In genomic region chr6:2934057-2934456, GRCh38 we compare ENCODE assay signal across 22 cellular contexts. TPM values are rescaled to one million over a fixed set of nuclear protein-coding genes. Genes with fewer than 3 reads are reported as not detected.
DNase-seq lines count a peak whose midpoint lies in the region; ATAC-seq, FAIRE-seq and TF ChIP-seq lines count a peak whose summit lies in the region.
"Had no signal": no experiment of that assay in that cellular context is flagged by ENCODE, and none has a peak within 500 bp of the region (broad histone marks: within the 10 kb centered on the region; RNA-seq: fewer than 3 reads in every experiment).

No MANE protein-coding gene starts in this region.

- in situ Hi-C loops in HepG2 (cut with HindIII; ENCODE audit: extremely low pct_ligation_motif_present, low pct_unique_long_range_greater_than_20kb), result no loop called here

- H3K9ac ChIP-seq in HepG2 (ENCODE audit: insufficient read depth, low read depth, low read length) (no peak overlapping the region), SK-N-MC (ENCODE audit: insufficient read length) (peak overlapping the region; percentile 2)
- H3K9ac ChIP-seq: BLaER1 had no signal

- H3K79me2 ChIP-seq in HepG2 (ENCODE audit: insufficient read depth, low read length), result no peaks in the 10 kb centered on the region

- POLR2A ChIA-PET in HepG2 (lab: Yijun Ruan, JAX), result interaction anchor here (1.1 kb wide), 1 partner anchor 18 kb away, joined by 3 read pairs; no protein-coding TSS in a partner anchor

- H3K4me1 Mint-ChIP-seq in nephron progenitor cell, result no peaks in the 10 kb centered on the region

- CTCF ChIA-PET in HepG2 (lab: Yijun Ruan, JAX; ENCODE audit: low intra/inter-chr PET ratio, low total read pairs), result interaction anchor here (2.9 kb wide), 1 partner anchor 88 kb away, joined by 42 read pairs; no protein-coding TSS in a partner anchor

- intact Hi-C loops in HepG2 (cut with micrococcal nuclease; ENCODE audit: unreplicated experiment), result no loop called here
- intact Hi-C loops in right lobe of liver (cut with DNase I), result no loop called here

- ATAC-seq in HepG2 (no peak), right lobe of liver (no peak)
- ATAC-seq: CD8-positive, alpha-beta T cell; GM12878 had no signal

- no peak overlapping the region for H3K27ac ChIP-seq in HepG2 (ENCODE audit: extremely low read length, insufficient read depth, low read length)
- no peak overlapping the region for H3K27ac ChIP-seq in right lobe of liver
- 0 out of 2 replicates have a peak overlapping the region, but pooled peaks have one; percentile 12 for H3K27ac ChIP-seq in SK-N-MC
- H3K27ac ChIP-seq: 22Rv1, BLaER1, C4-2B had no signal

- H4K20me1 ChIP-seq in HepG2 (ENCODE audit: insufficient read depth, low read length), result no peaks in the 10 kb centered on the region
- H4K20me1 ChIP-seq: BLaER1 had no signal

- H3K36me3 Mint-ChIP-seq in nephron progenitor cell (ENCODE audit: low read depth), result no peaks in the 10 kb centered on the region
- H3K36me3 Mint-ChIP-seq: CD4-positive, CD25-positive, alpha-beta regulatory T cell; CD8-positive, alpha-beta T cell had no signal

- 88% methylated on average over 1 of the region's 1 CpG for WGBS in HepG2 (ENCODE audit: low lambda C conversion rate)
- 100% methylated on average over 1 of the region's 1 CpG for WGBS in right lobe of liver (ENCODE audit: insufficient coverage, low coverage, low lambda C conversion rate, missing lambda C conversion rate)

- H3K4me1 ChIP-seq in HepG2 (ENCODE audit: insufficient read depth, low read length), result peaks cover 18% of the 10 kb centered on the region
- H3K4me1 ChIP-seq in right lobe of liver, result peaks cover 0 to 8% (median 0%) of the 10 kb centered on the region in 4 donors

- H3K27me3 ChIP-seq in HepG2 (ENCODE audit: control insufficient read depth in 1 of 2, insufficient read depth in 2 of 2, low read length in 2 of 2) (peaks cover 0 to 7% of the 10 kb centered on the region in 2 experiments; a peak in 2 of 5 replicates), right lobe of liver (no peaks in the 10 kb centered on the region)
- H3K27me3 ChIP-seq: BLaER1 had no signal

- H3K4me2 ChIP-seq in HepG2 (ENCODE audit: low read depth, low read length), result no peak overlapping the region
- H3K4me2 ChIP-seq: BLaER1 had no signal

- DNase-seq in HepG2 (ENCODE audit: low spot score) (no peak), right lobe of liver (no peak), SK-N-MC (ENCODE audit: low read depth, low spot score) (no peak), fibroblast of peridontal ligament (ENCODE audit: extremely low read depth) (peak; percentile 17), RPMI8226 (no peak), nephron progenitor cell (no peak)
- DNase-seq: CD4-positive, CD25-positive, alpha-beta regulatory T cell; CD8-positive, alpha-beta T cell; DMS153; DND-41; GDM1; H7; HCEC 1CT had no signal

- FAIRE-seq in HepG2 (lab: Jason Lieb, UNC), result no peak
- FAIRE-seq: A204.1, GM12878, GM19239, H1 had no signal

- no peak overlapping the region for H3K27ac Mint-ChIP-seq in nephron progenitor cell
- H3K27ac Mint-ChIP-seq: B cell; CD4-positive, CD25-positive, alpha-beta regulatory T cell; CD8-positive, alpha-beta T cell had no signal

- H3K4me3 Mint-ChIP-seq in nephron progenitor cell, result no peak overlapping the region
- H3K4me3 Mint-ChIP-seq: B cell; CD4-positive, CD25-positive, alpha-beta regulatory T cell; CD8-positive, alpha-beta T cell had no signal

- H3K9me3 ChIP-seq in HepG2 (ENCODE audit: low read length), result no peaks in the 10 kb centered on the region
- H3K9me3 ChIP-seq in right lobe of liver, result no peaks in the 10 kb centered on the region
- no peaks in the 10 kb centered on the region for H3K9me3 ChIP-seq in SK-N-MC (ENCODE audit: low read depth, low read length)
- H3K9me3 ChIP-seq: Caco-2 had no signal

- TF ChIP-seq CTCF in HepG2 (CRISPR knock-in tag; IDR thresholded peaks at IDR 0.05) (no peak), right lobe of liver (IDR thresholded peaks at IDR 0.05) (no peak), nephron progenitor cell (IDR thresholded peaks at IDR 0.05) (no peak)

- no peak for TF ChIP-seq RAD21 in HepG2 (CRISPR knock-in tag; IDR thresholded peaks at IDR 0.05)

- H3K36me3 ChIP-seq in HepG2 (replicated peaks in 1 of 2; ENCODE audit: control insufficient read depth in 1 of 2, insufficient read depth in 2 of 2, low read length in 2 of 2), result no peaks in the 10 kb centered on the region
- no peaks in the 10 kb centered on the region for H3K36me3 ChIP-seq in right lobe of liver
- H3K36me3 ChIP-seq in SK-N-MC (ENCODE audit: insufficient read depth, low read length), result no peaks in the 10 kb centered on the region
- H3K36me3 ChIP-seq: BLaER1 had no signal

- TF ChIP-seq POLR2A in HepG2 (IDR thresholded peaks at IDR 0.05; ENCODE audit: insufficient read depth in 1 of 2, low read depth in 2 of 2, low read length in 2 of 2), result no peak
- no peak for TF ChIP-seq POLR2A in right lobe of liver (IDR thresholded peaks at IDR 0.05)

- H3K9me3 Mint-ChIP-seq in nephron progenitor cell, result peaks cover 11% of the 10 kb centered on the region

- H3K27me3 Mint-ChIP-seq in nephron progenitor cell (ENCODE audit: low read depth, poor library complexity), result peaks cover 23% of the 10 kb centered on the region
- H3K27me3 Mint-ChIP-seq: B cell had no signal

- no peak overlapping the region for H2AFZ ChIP-seq in HepG2 (ENCODE audit: low read length)

- H3K4me3 ChIP-seq in HepG2 (replicated peaks in 1 of 3; ENCODE audit: insufficient read depth in 1 of 3, low read depth in 2 of 3, low read length in 3 of 3) (no peak overlapping the region), right lobe of liver (no peak overlapping the region), SK-N-MC (no peak overlapping the region)
- H3K4me3 ChIP-seq: BLaER1, GM12878 had no signal

- BruUV-seq in HepG2 (replicated peaks; lab: Mats Ljungman, UMichigan), result no TSS peak

- TF ChIP-seq EP300 in HepG2 (IDR thresholded peaks at IDR 0.05; ENCODE audit: low read depth in 2 of 2, low read length in 2 of 2) (no peak), HepG2 (CRISPR knock-in tag; IDR thresholded peaks at IDR 0.05; ENCODE audit: borderline replicate concordance) (no peak)

TF ChIP-seq in HepG2, 621 proteins besides CTCF, POLR2A, EP300 and RAD21:
- TF ChIP-seq NFE2L2 (IDR thresholded peaks at IDR 0.05; ENCODE audit: low read length), result peak; percentile 58; the same call in 1 of the 2 replicates
- TF ChIP-seq ZNF124 (CRISPR knock-in tag; IDR thresholded peaks at IDR 0.05), result no peak

RNA-seq across cellular contexts. Expression of gene SERPINB9, which starts 30.9 kb away (rescaled TPM):
- total RNA-seq in HepG2 (2016; rRNA removed; fragmentation: Illumina TruSeq; extraction: Trizol) (7.2 and 9.8 TPM in 2 replicates), right lobe of liver (10 to 100 TPM in 1 of 6 experiments, 1 to 10 TPM in 5; 1.8 to 19.0 (median 4.6) TPM)
- 0.61 and 0.71 TPM in 2 replicates for total RNA-seq in HepG2 (2016; cell fraction: cytosol; rRNA removed; fragmentation: Illumina TruSeq; extraction: Trizol; ENCODE audit: low read depth)
- total RNA-seq in HepG2 (2016; cell fraction: insoluble cytoplasmic fraction; rRNA removed; fragmentation: Illumina TruSeq; extraction: Trizol), result 7.0 and 8.5 TPM in 2 replicates
- total RNA-seq in HepG2 (2016; cell fraction: membrane; rRNA removed; fragmentation: Illumina TruSeq; extraction: Trizol), result 2.7 and 2.9 TPM in 2 replicates
- 2.9 and 4.3 TPM in 2 replicates for total RNA-seq in HepG2 (2016; cell fraction: nucleus; rRNA removed; fragmentation: Illumina TruSeq; extraction: Trizol)
- 32.5 and 36.7 TPM in 2 replicates for polyA plus RNA-seq in HepG2 (2011; rRNA removed)
- 23.5 and 30.7 TPM in 2 replicates for polyA plus RNA-seq in HepG2 (2011; cell fraction: cytosol; rRNA removed)
- 9.8 and 12.8 TPM in 2 replicates for polyA plus RNA-seq in HepG2 (2011; cell fraction: nucleus; rRNA removed)
- 6.6 and 9.0 TPM in 2 replicates for polyA plus RNA-seq in HepG2 (2012)
- 0.33 and 0.35 TPM in 2 replicates for polyA plus RNA-seq in HepG2 (2016; cell fraction: cytosol; fragmentation: Illumina TruSeq; extraction: Trizol; ENCODE audit: low read depth)
- 8.7 and 10.9 TPM in 2 replicates for polyA plus RNA-seq in HepG2 (2016; cell fraction: insoluble cytoplasmic fraction; fragmentation: Illumina TruSeq; extraction: Trizol; ENCODE audit: low read depth)
- polyA plus RNA-seq in HepG2 (2016; cell fraction: membrane; fragmentation: Illumina TruSeq; extraction: Trizol; ENCODE audit: low read depth), result 1.5 and 1.6 TPM in 2 replicates
- 5.0 and 5.4 TPM in 2 replicates for polyA plus RNA-seq in HepG2 (2016; cell fraction: nucleus; fragmentation: Illumina TruSeq; extraction: Trizol; ENCODE audit: insufficient read depth, low read depth)
- 0.21 and 49.0 TPM in 2 replicates for polyA minus RNA-seq in HepG2 (2011; rRNA and poly(A)+ RNA removed; ENCODE audit: low replicate concordance)
- polyA minus RNA-seq in HepG2 (2011; cell fraction: cytosol; rRNA and poly(A)+ RNA removed), result 29.2 and 32.6 TPM in 2 replicates
- polyA minus RNA-seq in HepG2 (2011; cell fraction: nucleus; rRNA and poly(A)+ RNA removed), result 13.3 and 18.3 TPM in 2 replicates

RNA-seq across cellular contexts. Expression of gene SERPINB6, which starts 37.3 kb away (rescaled TPM):
- total RNA-seq in HepG2 (2016; rRNA removed; fragmentation: Illumina TruSeq; extraction: Trizol), result 38.2 and 44.8 TPM in 2 replicates
- total RNA-seq in HepG2 (2016; cell fraction: cytosol; rRNA removed; fragmentation: Illumina TruSeq; extraction: Trizol; ENCODE audit: low read depth), result 16.6 and 17.4 TPM in 2 replicates
- 38.2 and 41.7 TPM in 2 replicates for total RNA-seq in HepG2 (2016; cell fraction: insoluble cytoplasmic fraction; rRNA removed; fragmentation: Illumina TruSeq; extraction: Trizol)
- total RNA-seq in HepG2 (2016; cell fraction: membrane; rRNA removed; fragmentation: Illumina TruSeq; extraction: Trizol), result 24.5 and 25.6 TPM in 2 replicates
- 23.7 and 24.1 TPM in 2 replicates for total RNA-seq in HepG2 (2016; cell fraction: nucleus; rRNA removed; fragmentation: Illumina TruSeq; extraction: Trizol)
- polyA plus RNA-seq in HepG2 (2011; rRNA removed), result 61.3 and 63.6 TPM in 2 replicates
- polyA plus RNA-seq in HepG2 (2011; cell fraction: cytosol; rRNA removed), result 64.8 and 79.1 TPM in 2 replicates
- 72.8 and 85.1 TPM in 2 replicates for polyA plus RNA-seq in HepG2 (2011; cell fraction: nucleus; rRNA removed)
- 43.2 and 44.3 TPM in 2 replicates for polyA plus RNA-seq in HepG2 (2012)
- polyA plus RNA-seq in HepG2 (2016; cell fraction: cytosol; fragmentation: Illumina TruSeq; extraction: Trizol; ENCODE audit: low read depth), result 22.2 and 23.2 TPM in 2 replicates
- 57.5 and 58.5 TPM in 2 replicates for polyA plus RNA-seq in HepG2 (2016; cell fraction: insoluble cytoplasmic fraction; fragmentation: Illumina TruSeq; extraction: Trizol; ENCODE audit: low read depth)
- 27.2 and 27.5 TPM in 2 replicates for polyA plus RNA-seq in HepG2 (2016; cell fraction: membrane; fragmentation: Illumina TruSeq; extraction: Trizol; ENCODE audit: low read depth)
- polyA plus RNA-seq in HepG2 (2016; cell fraction: nucleus; fragmentation: Illumina TruSeq; extraction: Trizol; ENCODE audit: insufficient read depth, low read depth), result 53.5 and 56.5 TPM in 2 replicates
- 58.5 and 190 TPM in 2 replicates for polyA minus RNA-seq in HepG2 (2011; rRNA and poly(A)+ RNA removed; ENCODE audit: low replicate concordance)
- polyA minus RNA-seq in HepG2 (2011; cell fraction: cytosol; rRNA and poly(A)+ RNA removed), result 36.4 and 38.5 TPM in 2 replicates
- 45.4 and 45.6 TPM in 2 replicates for polyA minus RNA-seq in HepG2 (2011; cell fraction: nucleus; rRNA and poly(A)+ RNA removed)
- total RNA-seq in right lobe of liver, result 10 to 100 TPM; 27.0 to 48.5 (median 38.7) TPM
